ENCODE assay signal across 19 cellular contexts in the genomic region with DNA sequence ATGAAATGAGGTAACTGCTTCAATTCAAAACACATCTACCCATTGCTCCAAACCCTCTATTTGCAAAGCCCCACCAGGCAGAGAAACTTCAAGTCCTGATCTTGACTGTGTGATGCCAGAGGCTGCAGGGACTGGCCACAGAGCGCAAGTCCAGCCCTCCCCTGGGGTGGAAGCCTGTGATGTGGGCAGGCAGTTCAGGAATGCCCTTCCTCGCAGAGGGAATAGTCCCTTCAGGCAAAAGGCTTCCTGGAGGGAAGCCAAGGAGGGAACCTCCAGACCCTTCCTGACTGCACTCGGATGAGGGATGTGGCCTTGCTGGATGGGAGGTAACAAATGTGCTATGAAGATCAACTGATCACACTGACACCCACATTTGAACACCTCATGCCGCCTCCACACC.
"Had no signal": no experiment of that assay in that cellular context is flagged by ENCODE, and none has a peak within 500 bp of the region (broad histone marks: within the 10 kb centered on the region; RNA-seq: fewer than 3 reads in every experiment).

No MANE protein-coding gene starts in this region.

- H3K9me3 ChIP-seq: lower lobe of right lung, right lobe of liver, tibial nerve, uterus had no signal

- ATAC-seq: foreskin keratinocyte; left lobe of liver; lower lobe of right lung; right lobe of liver; stimulated activated naive CD8-positive, alpha-beta T cell treated with anti-CD3 and anti-CD28 coated beads, Interleukin-15, amount 100 ng/mL, for 72 hours had no signal

- DNase-seq: activated CD4-positive, alpha-beta memory T cell treated with anti-CD3 and anti-CD28 coated beads, Interleukin-2, amount 10 ng/mL, durations not matched to agents 7 days and 5 days; activated CD4-positive, alpha-beta T cell treated with anti-CD3 and anti-CD28 coated beads for 48 hours; activated effector memory CD4-positive, alpha-beta T cell treated with anti-CD3 and anti-CD28 coated beads, Interleukin-2, amount 50 U/mL, for 16 hours; activated naive CD4-positive, alpha-beta T cell treated with anti-CD3 and anti-CD28 coated beads, Interleukin-2, amount 50 U/mL, for 16 hours; activated T-cell treated with anti-CD3 and anti-CD28 coated beads for 4 hours; anterior cingulate cortex; dermis blood vessel endothelial cell; effector CD8-positive, alpha-beta T cell; foreskin keratinocyte; lower lobe of right lung; naive B cell; occipital lobe; right lobe of liver; stimulated activated naive CD8-positive, alpha-beta T cell treated with anti-CD3 and anti-CD28 coated beads, Interleukin-15, amount 100 ng/mL, for 72 hours; T-helper 2 cell; uterus had no signal

- H3K27me3 ChIP-seq: foreskin keratinocyte, right lobe of liver, tibial nerve, uterus had no signal

- H3K4me3 ChIP-seq: lower lobe of right lung, right lobe of liver, smooth muscle cell, tibial nerve, uterus had no signal

- H3K4me2 ChIP-seq: smooth muscle cell had no signal

- H3K4me1 ChIP-seq: lower lobe of right lung, right lobe of liver had no signal

- H3K36me3 ChIP-seq: lower lobe of right lung, right lobe of liver, tibial nerve, uterus had no signal

- H3K27ac ChIP-seq: foreskin keratinocyte, lower lobe of right lung, right lobe of liver, tibial nerve, uterus had no signal
